Comparison of ENCODE assay signal across 1 cellular context in the genomic region with DNA sequence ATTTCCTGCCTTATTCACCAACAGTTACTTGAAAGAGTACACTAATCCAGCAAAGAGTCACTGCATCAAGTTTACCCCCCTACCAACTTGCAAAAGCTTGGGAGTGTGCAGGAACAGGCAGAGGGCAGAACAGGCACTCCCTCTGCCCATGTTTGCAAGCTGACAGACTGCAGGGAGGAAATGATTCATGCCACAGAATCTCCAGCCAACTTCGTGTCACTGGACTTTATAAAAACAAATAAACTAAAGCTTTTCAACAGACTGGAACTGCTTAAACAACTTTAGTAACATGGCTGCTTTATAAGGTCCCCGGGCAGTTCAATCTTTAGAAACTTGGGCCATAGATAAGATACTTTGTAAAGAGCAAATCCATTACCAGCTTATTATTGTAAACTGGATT.
TF ChIP-seq lines count a peak whose summit lies in the region.

No MANE protein-coding gene starts in this region.

TF ChIP-seq in K562, 482 proteins besides CTCF, POLR2A, EP300 and RAD21 (continued from another document):
- TF ChIP-seq, protein P1, sequence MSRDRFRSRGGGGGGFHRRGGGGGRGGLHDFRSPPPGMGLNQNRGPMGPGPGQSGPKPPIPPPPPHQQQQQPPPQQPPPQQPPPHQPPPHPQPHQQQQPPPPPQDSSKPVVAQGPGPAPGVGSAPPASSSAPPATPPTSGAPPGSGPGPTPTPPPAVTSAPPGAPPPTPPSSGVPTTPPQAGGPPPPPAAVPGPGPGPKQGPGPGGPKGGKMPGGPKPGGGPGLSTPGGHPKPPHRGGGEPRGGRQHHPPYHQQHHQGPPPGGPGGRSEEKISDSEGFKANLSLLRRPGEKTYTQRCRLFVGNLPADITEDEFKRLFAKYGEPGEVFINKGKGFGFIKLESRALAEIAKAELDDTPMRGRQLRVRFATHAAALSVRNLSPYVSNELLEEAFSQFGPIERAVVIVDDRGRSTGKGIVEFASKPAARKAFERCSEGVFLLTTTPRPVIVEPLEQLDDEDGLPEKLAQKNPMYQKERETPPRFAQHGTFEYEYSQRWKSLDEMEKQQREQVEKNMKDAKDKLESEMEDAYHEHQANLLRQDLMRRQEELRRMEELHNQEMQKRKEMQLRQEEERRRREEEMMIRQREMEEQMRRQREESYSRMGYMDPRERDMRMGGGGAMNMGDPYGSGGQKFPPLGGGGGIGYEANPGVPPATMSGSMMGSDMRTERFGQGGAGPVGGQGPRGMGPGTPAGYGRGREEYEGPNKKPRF (IDR thresholded peaks at IDR 0.05; ENCODE audit: low read depth, low read length): no peak
